In the genomic region with DNA sequence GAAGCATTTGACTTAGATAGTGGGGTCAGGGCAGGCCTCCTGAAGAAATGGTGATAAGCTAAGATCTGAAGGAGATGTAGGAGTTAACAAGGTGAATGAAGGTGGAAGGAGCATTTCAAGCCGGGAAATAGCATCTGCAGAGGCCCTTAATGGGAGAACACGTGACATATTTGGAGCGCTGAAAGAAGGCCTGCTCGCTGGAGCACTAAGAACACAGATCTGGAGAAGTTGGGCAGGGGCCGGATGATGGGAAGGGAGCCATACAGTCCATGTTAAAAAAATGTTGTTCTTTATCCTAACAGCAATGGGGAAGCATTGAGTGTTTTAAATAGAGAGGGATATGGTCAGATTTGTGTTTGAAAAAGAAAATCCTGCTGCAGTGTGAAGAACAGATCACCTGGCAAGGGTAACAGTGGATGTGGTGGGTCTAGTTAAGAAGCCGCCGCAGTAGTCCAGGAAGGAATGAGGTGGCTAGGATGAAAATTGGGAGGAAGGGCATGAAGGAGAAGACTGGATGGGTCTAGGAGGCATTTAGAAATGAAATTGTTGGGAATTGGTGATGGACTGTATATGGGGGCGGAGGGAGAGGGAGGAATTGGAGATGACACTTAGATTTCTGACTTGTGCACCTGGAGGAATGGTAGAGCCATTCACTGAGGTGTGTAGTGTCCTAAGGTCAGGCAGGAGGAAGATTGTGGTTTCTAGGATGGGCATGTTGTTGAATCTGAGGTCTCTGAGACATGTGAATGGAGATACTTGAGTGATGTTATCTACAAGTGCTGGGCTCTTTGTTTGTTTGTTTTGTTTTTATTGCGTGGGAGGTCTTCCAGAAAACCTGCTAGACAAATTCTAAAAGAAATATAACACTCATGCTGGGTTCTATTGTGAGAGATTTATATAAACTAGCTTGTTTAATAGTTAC, we compare ENCODE assay signal across 29 cellular contexts. TPM values are rescaled to one million over a fixed set of nuclear protein-coding genes. Genes with fewer than 3 reads are reported as not detected.
DNase-seq lines count a peak whose midpoint lies in the region; TF ChIP-seq lines count a peak whose summit lies in the region.
"Had no signal": no experiment of that assay in that cellular context is flagged by ENCODE, and none has a peak within 500 bp of the region (broad histone marks: within the 10 kb centered on the region; RNA-seq: fewer than 3 reads in every experiment).

No MANE protein-coding gene starts in this region.

- no peak overlapping the region for H2BK120ac ChIP-seq in mesenchymal stem cell (ENCODE audit: low read depth, low read length)

- H4K8ac ChIP-seq in mesenchymal stem cell (ENCODE audit: low read length) = no peak overlapping the region

- no peak overlapping the region for H3K23ac ChIP-seq in mesenchymal stem cell (ENCODE audit: low read length in 2 of 2)

- WGBS in mesenchymal stem cell = 95% methylated on average over 8 of the region's 9 CpGs
- 90 to 92% methylated on average over 9 of the region's 9 CpGs for WGBS in tibial nerve, 2 donors

- no peaks in the 10 kb centered on the region for H3K9me3 ChIP-seq in mesenchymal stem cell (ENCODE audit: control insufficient read depth, low read length)
- H3K9me3 ChIP-seq in tibial nerve = no peaks in the 10 kb centered on the region
- H3K9me3 ChIP-seq: BLaER1, left ventricle myocardium inferior, neutrophil, sigmoid colon, SJCRH30, tibial artery had no signal

- peaks cover 13% of the 10 kb centered on the region for H3K79me1 ChIP-seq in mesenchymal stem cell (replicated peaks; ENCODE audit: low read length, poor library complexity, severe bottlenecking)

- DNase-seq in Caki2 (ENCODE audit: low read depth) = peak; percentile 73
- peak; percentile 84 for DNase-seq in LNCaP clone FGC (ENCODE audit: low read depth)
- peak; percentile 35 for DNase-seq in SW480 (ENCODE audit: low spot score)
- no peak for DNase-seq in mesenchymal stem cell
- DNase-seq in NCI-H446 treated with DMSO at 0.1 percent for 48 hours (lab: John Stamatoyannopoulos, UW) = no peak
- no peak for DNase-seq in tibial nerve (ENCODE audit: low spot score in 2 of 2)
- DNase-seq in stimulated activated naive CD4-positive, alpha-beta T cell treated with Interleukin-2 at 50 U/mL for 16 hours (lab: John Stamatoyannopoulos, UW) = no peak
- DNase-seq in cerebellum (ENCODE audit: low spot score) = no peak
- DNase-seq: activated CD4-positive, alpha-beta T cell treated with anti-CD3 and anti-CD28 coated beads for 48 hours; activated gamma-delta T cell treated with Interleukin-2 at 50 U/mL for 16 hours; activated naive CD8-positive, alpha-beta T cell treated with anti-CD3 and anti-CD28 coated beads, Interleukin-2, amount 50 U/mL, for 24 hours; activated T-cell treated with anti-CD3 and anti-CD28 coated beads, Interleukin-2, amount 50 U/mL, for 24 hours; DMS153; effector CD8-positive, alpha-beta T cell; left ventricle myocardium inferior; naive B cell; NCI-H1417 treated with DMSO at 0.1 percent for 48 hours; NCI-H82; RPMI8226; sigmoid colon; SJCRH30; stimulated activated CD4-positive, alpha-beta T cell treated with anti-CD3 and anti-CD28 coated beads, Interleukin-12 subunit alpha, Interleukin-12 subunit beta, amount 100 ng/mL, for 4 hours; stimulated activated CD4-positive, alpha-beta T cell treated with anti-CD3 and anti-CD28 coated beads, Interleukin-4, amount 100 ng/mL, for 1 hour; T1000; tibial artery had no signal

- H2BK15ac ChIP-seq in mesenchymal stem cell (ENCODE audit: low read depth, poor library complexity, severe bottlenecking) = no peak overlapping the region

- H3K18ac ChIP-seq in mesenchymal stem cell (ENCODE audit: low read depth in 1 of 2, low read length in 2 of 2) = no peak overlapping the region

- H3K14ac ChIP-seq in mesenchymal stem cell (ENCODE audit: low read length in 2 of 2) = no peak overlapping the region

- no peak for TF ChIP-seq EP300 in tibial nerve (IDR thresholded peaks at IDR 0.05)

- H3K4me3 ChIP-seq in LNCaP clone FGC (ENCODE audit: low read depth, low read length) (no peak overlapping the region), mesenchymal stem cell (ENCODE audit: insufficient read depth in 1 of 2, low read depth in 1 of 2, low read length in 2 of 2) (no peak overlapping the region), tibial nerve (no peak overlapping the region)
- H3K4me3 ChIP-seq: BLaER1, cardiac muscle cell, coronary artery, left ventricle myocardium inferior, sigmoid colon, SJCRH30, tibial artery had no signal

- H3K4me1 ChIP-seq in mesenchymal stem cell (ENCODE audit: control insufficient read depth, insufficient read depth, low read depth, low read length) = peaks cover 17% of the 10 kb centered on the region
- H3K4me1 ChIP-seq in tibial nerve = peaks cover 0 to 54% (median 19%) of the 10 kb centered on the region in 4 donors
- H3K4me1 ChIP-seq: sigmoid colon had no signal

- TF ChIP-seq CTCF in LNCaP clone FGC (IDR thresholded peaks at IDR 0.05; ENCODE audit: control insufficient read depth, extremely low read depth, insufficient read depth) (no peak), tibial nerve (IDR thresholded peaks at IDR 0.05) (no peak)

- no peak overlapping the region for H4K91ac ChIP-seq in mesenchymal stem cell (ENCODE audit: low read length)

- in situ Hi-C loops in Caki2 (cut with HindIII; ENCODE audit: low pct_unique_long_range_greater_than_20kb, low sequenced_read_pairs) = no loop called here

- H3K9ac ChIP-seq in mesenchymal stem cell (ENCODE audit: low read length) = no peak overlapping the region
- H3K9ac ChIP-seq: BLaER1 had no signal

- peak overlapping the region; percentile 73 for H3K27ac ChIP-seq in mesenchymal stem cell (ENCODE audit: low read length, poor library complexity, severe bottlenecking)
- no peak overlapping the region for H3K27ac ChIP-seq in tibial nerve
- H3K27ac ChIP-seq: BLaER1, cardiac muscle cell, coronary artery, left ventricle myocardium inferior, neutrophil, sigmoid colon, SJCRH30, tibial artery had no signal

- peaks cover 4 to 15% of the 10 kb centered on the region in 2 experiments for H3K36me3 ChIP-seq in mesenchymal stem cell (ENCODE audit: control insufficient read depth in 1 of 2, insufficient read depth in 2 of 2, low read depth in 1 of 2, low read length in 2 of 2)
- no peaks in the 10 kb centered on the region for H3K36me3 ChIP-seq in tibial nerve
- H3K36me3 ChIP-seq: BLaER1, cardiac muscle cell, left ventricle myocardium inferior, neutrophil, sigmoid colon, tibial artery had no signal

- H2AK5ac ChIP-seq in mesenchymal stem cell (ENCODE audit: low read length, severe bottlenecking) = peak overlapping the region; percentile 57

- H3K27me3 ChIP-seq in mesenchymal stem cell (ENCODE audit: control insufficient read depth in 1 of 2, insufficient read depth in 1 of 2, low read length in 2 of 2) (no peaks in the 10 kb centered on the region), tibial nerve (no peaks in the 10 kb centered on the region)
- H3K27me3 ChIP-seq: BLaER1, cardiac muscle cell, neutrophil, sigmoid colon, SJCRH30, tibial artery had no signal

- H2BK12ac ChIP-seq in mesenchymal stem cell (ENCODE audit: low read length in 2 of 2) = no peak overlapping the region

- H2BK5ac ChIP-seq in mesenchymal stem cell (ENCODE audit: low read depth, low read length, poor library complexity, severe bottlenecking) = peak overlapping the region; percentile 88

- H3K4me2 ChIP-seq in mesenchymal stem cell (ENCODE audit: low read length, poor library complexity, severe bottlenecking) = no peak overlapping the region
- H3K4me2 ChIP-seq: BLaER1 had no signal

- TF ChIP-seq POLR2A in tibial nerve (IDR thresholded peaks at IDR 0.05) = no peak

- H2AFZ ChIP-seq in mesenchymal stem cell (ENCODE audit: low read depth, low read length) = no peak overlapping the region

- no peak overlapping the region for H3K4ac ChIP-seq in mesenchymal stem cell (ENCODE audit: low read depth in 1 of 2, low read length in 2 of 2)

RNA-seq across cellular contexts. Expression of a gene that starts 58.4 kb away (rescaled TPM):
- 254 and 324 TPM in 2 replicates for total RNA-seq in Caki2 (2014; rRNA removed; shearing (Covaris generic); ENCODE audit: low replicate concordance)
- polyA plus RNA-seq in mesenchymal stem cell (2013, experiment 1 of 2) = 0.19 TPM
- polyA plus RNA-seq in mesenchymal stem cell (2013, experiment 2 of 2) = 0.38 TPM
- 10 to 100 TPM; 22.6 to 49.8 (median 37.1) TPM for total RNA-seq in tibial nerve
- total RNA-seq in cerebellum = 1.6 TPM

Comparison
In these comparisons a context has a peak if more than half of its experiments do, and no peak if none do; other contexts are left out.
1. DNase-seq: peak in Caki2 (single experiment), LNCaP clone FGC (single experiment) and SW480 (single experiment); none in mesenchymal stem cell (single experiment), NCI-H446 treated with DMSO at 0.1 percent for 48 hours (single experiment), tibial nerve (0 of 2), stimulated activated naive CD4-positive, alpha-beta T cell treated with Interleukin-2 at 50 U/mL for 16 hours (single experiment) and cerebellum (single experiment).